ENCODE assay signal across 10 cellular contexts in genomic region chr1:59595774-59596173, GRCh38.
DNase-seq lines count a peak whose midpoint lies in the region; ATAC-seq and TF ChIP-seq lines count a peak whose summit lies in the region.
"Had no signal": no experiment of that assay in that cellular context is flagged by ENCODE, and none has a peak within 500 bp of the region (broad histone marks: within the 10 kb centered on the region; RNA-seq: fewer than 3 reads in every experiment).

No MANE protein-coding gene starts in this region.

- H3K36me3 ChIP-seq in BJ (ENCODE audit: control insufficient read depth, insufficient read depth, low read length) (no peaks in the 10 kb centered on the region), colonic mucosa (no peaks in the 10 kb centered on the region), neuronal stem cell (replicated peaks in 1 of 2; ENCODE audit: control insufficient read depth in 2 of 2, insufficient read depth in 2 of 2, low read length in 2 of 2) (no peaks in the 10 kb centered on the region), adrenal gland (replicated peaks in 1 of 2) (no peaks in the 10 kb centered on the region)
- H3K36me3 ChIP-seq: heart right ventricle had no signal

- no peak overlapping the region for H4K91ac ChIP-seq in neuronal stem cell (ENCODE audit: low read depth, low read length, poor library complexity)

- H3K23ac ChIP-seq in neuronal stem cell (ENCODE audit: low read depth, low read length, poor library complexity), result no peak overlapping the region

- H3K4me3 ChIP-seq in BJ (ENCODE audit: low read depth, low read length) (no peak overlapping the region), colonic mucosa (no peak overlapping the region), neuronal stem cell (ENCODE audit: low read length in 2 of 2) (no peak overlapping the region), adrenal gland (no peak overlapping the region)
- H3K4me3 ChIP-seq: heart right ventricle had no signal

- H3K4ac ChIP-seq in neuronal stem cell (ENCODE audit: low read length), result no peak overlapping the region

- peak; percentile 73 for DNase-seq in BJ (ENCODE audit: low read depth)
- DNase-seq in NCI-H2029 (lab: John Stamatoyannopoulos, UW), result peak; percentile 33
- DNase-seq in colonic mucosa, result no peak
- no peak for DNase-seq in neuronal stem cell (ENCODE audit: low spot score)
- DNase-seq in T-helper 9 cell, result no peak
- no peak for DNase-seq in hepatic stellate cell (ENCODE audit: low spot score)
- no peak for DNase-seq in adrenal gland
- DNase-seq: NCI-H1105 had no signal

- H3K14ac ChIP-seq in neuronal stem cell (ENCODE audit: low read length), result no peak overlapping the region

- H2AFZ ChIP-seq in neuronal stem cell (ENCODE audit: low read length), result peak overlapping the region; percentile 55

- no peaks in the 10 kb centered on the region for H3K79me1 ChIP-seq in neuronal stem cell (ENCODE audit: low read depth, low read length)

- H2BK15ac ChIP-seq in neuronal stem cell (ENCODE audit: low read length), result no peak overlapping the region

- H3K18ac ChIP-seq in neuronal stem cell (ENCODE audit: low read length), result no peak overlapping the region

- POLR2A ChIA-PET in BJ (lab: Charles Lee), result interaction anchor here (0.5 to 0.9 kb wide), 2 partner anchors 125 to 407 kb away, joined by 3 read pairs; no protein-coding TSS in a partner anchor

- no peak overlapping the region for H4K8ac ChIP-seq in neuronal stem cell (ENCODE audit: low read depth, low read length)

- no peak overlapping the region for H2BK5ac ChIP-seq in neuronal stem cell (ENCODE audit: low read length)

- CTCF ChIA-PET in BJ (lab: Yijun Ruan, JAX), result interaction anchor here (1.4 kb wide), 1 partner anchor 103 kb away, joined by 5 read pairs; no protein-coding TSS in a partner anchor

- H3K4me1 ChIP-seq in colonic mucosa (peaks cover 8% of the 10 kb centered on the region), neuronal stem cell (ENCODE audit: control insufficient read depth in 2 of 2, insufficient read depth in 1 of 2, low read depth in 1 of 2, low read length in 2 of 2) (peaks cover 3 to 6% of the 10 kb centered on the region in 2 donors), adrenal gland (replicated peaks in 1 of 2) (peaks cover 0 to 9% of the 10 kb centered on the region in 2 donors)

- no peak overlapping the region for H2BK12ac ChIP-seq in neuronal stem cell (ENCODE audit: low read length)

- intact Hi-C loops in colonic mucosa (cut with DNase I), result no loop called here
- intact Hi-C loops in adrenal gland (cut with DNase I), result no loop called here

- H2BK120ac ChIP-seq in neuronal stem cell (ENCODE audit: low read depth, low read length), result no peak overlapping the region

- H3K27me3 ChIP-seq in BJ (ENCODE audit: control insufficient read depth, insufficient read depth, low read length) (no peaks in the 10 kb centered on the region), colonic mucosa (no peaks in the 10 kb centered on the region), neuronal stem cell (ENCODE audit: control insufficient read depth in 3 of 3, insufficient read depth in 3 of 3, low read depth in 1 of 3, low read length in 3 of 3) (no peaks in the 10 kb centered on the region), adrenal gland (no peaks in the 10 kb centered on the region)
- H3K27me3 ChIP-seq: heart right ventricle had no signal

- WGBS in neuronal stem cell (ENCODE audit: extremely low coverage in 2 of 2, insufficient read length in 2 of 2, insufficient replicate concordance in 1 of 2), 2 donors, result no CpG with 5 or more reads among the region's 3 CpGs
- WGBS in adrenal gland, 4 donors, result 65 to 80% (median 72%) methylated on average over 3 of the region's 3 CpGs

- no peak overlapping the region for H2AK5ac ChIP-seq in neuronal stem cell (ENCODE audit: low read depth, low read length)

- H3K27ac ChIP-seq in colonic mucosa (peak overlapping the region; percentile 29), neuronal stem cell (replicated peaks; ENCODE audit: low read length) (no peak overlapping the region), adrenal gland (no peak overlapping the region)

- H3K9ac ChIP-seq in colonic mucosa (ENCODE audit: low read depth in 2 of 2, low read length in 2 of 2), result no peak overlapping the region
- no peak overlapping the region for H3K9ac ChIP-seq in neuronal stem cell (ENCODE audit: low read depth, low read length, poor library complexity)

- H3K4me2 ChIP-seq in neuronal stem cell (ENCODE audit: insufficient read depth, low read length, poor library complexity, severe bottlenecking), result no peak overlapping the region

- TF ChIP-seq CTCF in BJ (IDR thresholded peaks at IDR 0.05; ENCODE audit: insufficient read depth, low read depth, low read length) (peak; percentile 41), colonic mucosa (IDR thresholded peaks at IDR 0.05) (no peak), adrenal gland (IDR thresholded peaks at IDR 0.05) (no peak)

- ATAC-seq in HG03460 (IDR thresholded peaks at IDR 0.05; ENCODE audit: unreplicated experiment), result no peak

- no peaks in the 10 kb centered on the region for H3K9me3 ChIP-seq in colonic mucosa
- H3K9me3 ChIP-seq in neuronal stem cell (replicated peaks in 1 of 2; ENCODE audit: control insufficient read depth in 2 of 2, insufficient read depth in 1 of 2, low read depth in 1 of 2, low read length in 2 of 2), result no peaks in the 10 kb centered on the region
- H3K9me3 ChIP-seq in adrenal gland (replicated peaks in 1 of 3), result no peaks in the 10 kb centered on the region

- no peak for TF ChIP-seq POLR2A in adrenal gland (IDR thresholded peaks at IDR 0.05)

Comparison
In these comparisons a context has a peak if more than half of its experiments do, and no peak if none do; other contexts are left out.
1. DNase-seq: peak in BJ (single experiment) and NCI-H2029 (single experiment); none in colonic mucosa (single experiment), neuronal stem cell (single experiment), T-helper 9 cell (single experiment), hepatic stellate cell (single experiment) and adrenal gland (0 of 7).